29 cellular contexts compared by ENCODE assay signal in genomic region chr13:26401069-26401468, GRCh38.
"Had no signal": no experiment of that assay in that cellular context is flagged by ENCODE, and none has a peak within 500 bp of the region (broad histone marks: within the 10 kb centered on the region; RNA-seq: fewer than 3 reads in every experiment).

No MANE protein-coding gene starts in this region.

- H3K27ac ChIP-seq: ascending aorta, brain microvascular endothelial cell, breast epithelium, VCaP had no signal

- H3K4me3 ChIP-seq: ascending aorta, breast epithelium had no signal

- DNase-seq: activated B cell treated with CpG ODN at 0.5 μM for 24 hours; activated CD4-positive, alpha-beta memory T cell treated with anti-CD3 and anti-CD28 coated beads, Interleukin-2, amount 10 ng/mL, durations not matched to agents 7 days and 5 days; activated CD4-positive, alpha-beta T cell treated with anti-CD3 and anti-CD28 coated beads for 4 hours; activated CD4-positive, alpha-beta T cell treated with anti-CD3 and anti-CD28 coated beads, Interleukin-2, amount 10 ng/mL, durations not matched to agents 7 days and 5 days; activated CD4-positive, alpha-beta T cell treated with anti-CD3 and anti-CD28 coated beads, Interleukin-2, amount 50 U/mL, for 48 hours; activated CD4-positive, CD25-positive, alpha-beta regulatory T cell treated with anti-CD3 and anti-CD28 coated beads, Interleukin-2, amount 50 U/mL, for 72 hours; activated CD8-positive, alpha-beta memory T cell treated with anti-CD3 and anti-CD28 coated beads for 24 hours; activated CD8-positive, alpha-beta memory T cell treated with anti-CD3 and anti-CD28 coated beads, Interleukin-2, amount 10 ng/mL, durations not matched to agents 7 days and 5 days; activated CD8-positive, alpha-beta memory T cell treated with anti-CD3 and anti-CD28 coated beads, Interleukin-2, amount 50 U/mL, for 48 hours; activated CD8-positive, alpha-beta T cell treated with anti-CD3 and anti-CD28 coated beads, Interleukin-2, amount 10 ng/mL, durations not matched to agents 7 days and 5 days; activated effector memory CD4-positive, alpha-beta T cell treated with Interleukin-2 at 50 U/mL for 16 hours; activated gamma-delta T cell; activated naive CD4-positive, alpha-beta T cell treated with anti-CD3 and anti-CD28 coated beads, Interleukin-2, amount 10 ng/mL, durations not matched to agents 7 days and 5 days; activated naive CD4-positive, alpha-beta T cell treated with Interleukin-2 at 50 U/mL for 16 hours; activated naive CD8-positive, alpha-beta T cell treated with anti-CD3 and anti-CD28 coated beads, Interleukin-2, amount 10 ng/mL, durations not matched to agents 7 days and 5 days; activated naive CD8-positive, alpha-beta T cell treated with anti-CD3 and anti-CD28 coated beads, Interleukin-2, amount 50 U/mL, for 24 hours; activated T-cell treated with anti-CD3 and anti-CD28 coated beads, Interleukin-2, amount 50 U/mL, for 24 hours; activated T-cell treated with anti-CD3 and anti-CD28 coated beads, Interleukin-2, amount 50 U/mL, for 48 hours; amygdala; anterior cingulate cortex; brain microvascular endothelial cell; central memory CD4-positive, alpha-beta T cell; T-helper 1 cell; T-helper 2 cell; T-helper 9 cell had no signal

- H3K9me3 ChIP-seq: ascending aorta, breast epithelium had no signal

- H3K36me3 ChIP-seq: breast epithelium had no signal

- FAIRE-seq: TTC549 had no signal

- ATAC-seq: activated CD8-positive, alpha-beta memory T cell treated with anti-CD3 and anti-CD28 coated beads, Interleukin-2, amount 10 ng/mL, durations not matched to agents 7 days and 5 days; activated CD8-positive, alpha-beta T cell treated with anti-CD3 and anti-CD28 coated beads, Interleukin-2, amount 10 ng/mL, durations not matched to agents 7 days and 5 days; activated naive CD8-positive, alpha-beta T cell treated with anti-CD3 and anti-CD28 coated beads, Interleukin-2, amount 50 U/mL, for 24 hours had no signal

- H3K27me3 ChIP-seq: ascending aorta, brain microvascular endothelial cell, breast epithelium had no signal

- H3K4me1 ChIP-seq: ascending aorta, breast epithelium had no signal
